1 cellular context compared by ENCODE assay signal in genomic region chr5:177425801-177426565, GRCh38.
A peak's percentile ranks its signal among the peaks of the same experiment; 100 is the strongest.
TF ChIP-seq lines count a peak whose summit lies in the region.

No MANE protein-coding gene starts in this region.

TF ChIP-seq in K562, 482 proteins besides CTCF, POLR2A, EP300 and RAD21 (continued from another document):
- no peak for TF ChIP-seq MECOM (CRISPR knock-in tag; IDR thresholded peaks at IDR 0.05)
- 0 out of 2 replicates have a peak, but pooled peaks have one; percentile 5 for TF ChIP-seq FOSL1 (tag; conservative IDR thresholded peaks at IDR 0.05)
- TF ChIP-seq RCOR1 (IDR thresholded peaks at IDR 0.05; ENCODE audit: borderline replicate concordance in 1 of 2, low read depth in 2 of 2, low read length in 2 of 2): peak in 1 of 2 experiments; percentile 96; a peak in 3 of 4 replicates
- TF ChIP-seq ZNF212 (CRISPR knock-in tag; IDR thresholded peaks at IDR 0.05): no peak
- TF ChIP-seq VEZF1 (CRISPR knock-in tag; IDR thresholded peaks at IDR 0.05): peak; percentile 58; the same call in 1 of the 2 replicates
- TF ChIP-seq SRSF1 (IDR thresholded peaks at IDR 0.05; ENCODE audit: low read depth, low read length): no peak
- no peak for TF ChIP-seq ZC3H11A (IDR thresholded peaks at IDR 0.05; ENCODE audit: low read depth, low read length)
- TF ChIP-seq ZNF561 (CRISPR knock-in tag; conservative IDR thresholded peaks at IDR 0.05): no peak
- TF ChIP-seq ZFPM2 (CRISPR knock-in tag; IDR thresholded peaks at IDR 0.05): no peak
- peak; percentile 83 for TF ChIP-seq KDM5B (IDR thresholded peaks at IDR 0.05; ENCODE audit: insufficient replicate concordance, low read depth, low read length)
- TF ChIP-seq ASH1L (IDR thresholded peaks at IDR 0.05; ENCODE audit: borderline replicate concordance, low read depth, partially characterized antibody): peak; percentile 89
- TF ChIP-seq PHF8 (IDR thresholded peaks at IDR 0.05; ENCODE audit: borderline replicate concordance, low read length): peak; percentile 74; the same call in 1 of the 2 replicates
- no peak for TF ChIP-seq STAT5B (CRISPR knock-in tag; IDR thresholded peaks at IDR 0.05)
- TF ChIP-seq MIER1 (IDR thresholded peaks at IDR 0.05; ENCODE audit: low read depth): no peak
- TF ChIP-seq CREB5 (CRISPR knock-in tag; IDR thresholded peaks at IDR 0.05): no peak
- TF ChIP-seq ETV1 (tag; conservative IDR thresholded peaks at IDR 0.05; ENCODE audit: low read depth): peak; percentile 96
- no peak for TF ChIP-seq ZNF79 (CRISPR knock-in tag; IDR thresholded peaks at IDR 0.05; ENCODE audit: low read depth)
- TF ChIP-seq ESRRA (IDR thresholded peaks at IDR 0.05; ENCODE audit: borderline replicate concordance, low read depth): peak; percentile 79; the same call in 1 of the 2 replicates
- TF ChIP-seq KDM4B (IDR thresholded peaks at IDR 0.05; ENCODE audit: borderline replicate concordance in 2 of 2, low read depth in 1 of 2): 0 out of 4 replicates have a peak, but pooled peaks of 1 of the 2 experiments have one; percentile 26
- TF ChIP-seq IFI16 (CRISPR knock-in tag; IDR thresholded peaks at IDR 0.05): no peak
- TF ChIP-seq ZBTB49 (CRISPR knock-in tag; IDR thresholded peaks at IDR 0.05; ENCODE audit: borderline replicate concordance): 0 out of 2 replicates have a peak, but pooled peaks have one; percentile 72
- no peak for TF ChIP-seq ZSCAN29 (IDR thresholded peaks at IDR 0.05)
- no peak for TF ChIP-seq CBX8 (IDR thresholded peaks at IDR 0.05; ENCODE audit: borderline replicate concordance, extremely low read depth, low read depth, low read length, poor library complexity, severe bottlenecking)
- TF ChIP-seq CREB3 (tag; conservative IDR thresholded peaks at IDR 0.05; ENCODE audit: low read depth): no peak
- TF ChIP-seq ZNF354B (CRISPR knock-in tag; IDR thresholded peaks at IDR 0.05): no peak
- TF ChIP-seq NFE2L1 (tag; IDR thresholded peaks at IDR 0.05; ENCODE audit: borderline replicate concordance, low read depth): no peak
- TF ChIP-seq CEBPG (CRISPR knock-in tag; IDR thresholded peaks at IDR 0.05): no peak
- no peak for TF ChIP-seq CEBPG (tag; conservative IDR thresholded peaks at IDR 0.05 in 1 of 2, IDR thresholded peaks at IDR 0.05 in 1 of 2)
- no peak for TF ChIP-seq GTF2F1 (IDR thresholded peaks at IDR 0.05; ENCODE audit: low read depth, low read length)
- TF ChIP-seq CREB1 (IDR thresholded peaks at IDR 0.05): peak; percentile 77
- peak; percentile 51; the same call in 1 of the 2 replicates for TF ChIP-seq CREB1 (CRISPR knock-in tag; IDR thresholded peaks at IDR 0.05)
- no peak for TF ChIP-seq MCM7 (IDR thresholded peaks at IDR 0.05)
- TF ChIP-seq ZNF512 (tag; IDR thresholded peaks at IDR 0.05): no peak
- no peak for TF ChIP-seq ATF4 (CRISPR knock-in tag; IDR thresholded peaks at IDR 0.05)
- TF ChIP-seq ZBTB12 (CRISPR knock-in tag; IDR thresholded peaks at IDR 0.05): peak; percentile 68; the same call in 1 of the 2 replicates
- no peak; the same call in 1 of the 2 replicates for TF ChIP-seq NR2C1 (IDR thresholded peaks at IDR 0.05)
- TF ChIP-seq NR2C1 (tag; IDR thresholded peaks at IDR 0.05): no peak
- 0 out of 6 replicates have a peak, but pooled peaks of 1 of the 3 experiments have one; percentile 12 for TF ChIP-seq ZBTB11 (CRISPR knock-in tag; IDR thresholded peaks at IDR 0.05)
- TF ChIP-seq FOXM1 (IDR thresholded peaks at IDR 0.05; ENCODE audit: low read depth): peak; percentile 92
- TF ChIP-seq FOXM1 (CRISPR knock-in tag; IDR thresholded peaks at IDR 0.05; ENCODE audit: low read depth): no peak
- TF ChIP-seq PKNOX1 (IDR thresholded peaks at IDR 0.05): peak; percentile 99
- TF ChIP-seq SP2 (IDR thresholded peaks at IDR 0.05; ENCODE audit: extremely low read depth, low read depth, low read length, poor library complexity, severe bottlenecking): peak; percentile 59
- TF ChIP-seq STAT5A (IDR thresholded peaks at IDR 0.05; ENCODE audit: borderline replicate concordance, low read length): no peak
- 0 out of 2 replicates have a peak, but pooled peaks have one; percentile 17 for TF ChIP-seq TEAD4 (IDR thresholded peaks at IDR 0.05; ENCODE audit: low read length)
- TF ChIP-seq TEAD4 (CRISPR knock-in tag; IDR thresholded peaks at IDR 0.05; ENCODE audit: borderline replicate concordance): no peak
- TF ChIP-seq SRF (CRISPR knock-in tag; IDR thresholded peaks at IDR 0.05): peak; percentile 97 to 99
- peak; percentile 65 to 81 for TF ChIP-seq MNT (conservative IDR thresholded peaks at IDR 0.05)
